In genomic region chr11:20387262-20388095, GRCh38 we compare ENCODE assay signal across 8 cellular contexts. TPM values are rescaled to one million over a fixed set of nuclear protein-coding genes. Genes with fewer than 3 reads are reported as not detected.
DNase-seq lines count a peak whose midpoint lies in the region; ATAC-seq and TF ChIP-seq lines count a peak whose summit lies in the region.

Gene PRMT3, plus strand, starts transcription at chr11:20387716. Its CDS starts 31 bp downstream, at chr11:20387747.

- no peak within 1 kb of the TSS for H3T11ph ChIP-seq in H9 (ENCODE audit: low read length)

- no peak within 1 kb of the TSS for H4K5ac ChIP-seq in H9 (ENCODE audit: insufficient read length, low read depth, low read length)

- no peak within 1 kb of the TSS for H2BK5ac ChIP-seq in H9 (ENCODE audit: insufficient read length, low read length)

- H3K36me3 Mint-ChIP-seq in H9 (ENCODE audit: insufficient read depth in 1 of 3, low read depth in 3 of 3) (peaks cover 4 to 16% (median 8%) of the 10 kb centered on the region in 3 experiments; a peak in 6 of 7 replicates), natural killer cell (no peaks in the 10 kb centered on the region)
- peaks cover 52% of the 10 kb centered on the region for H3K36me3 Mint-ChIP-seq in activated T-helper 2 cell treated with anti-CD3 and anti-CD28 coated beads, Interferon-gamma antibody, Interleukin-2, Interleukin-4, amounts not matched to agents 10 μg/mL and 5 μg/mL and 100 μg/mL, durations not matched to agents 14 hours and 24 hours and 36 hours (ENCODE audit: low read depth)

- peak within 1 kb of the TSS; percentile 27 for H2BK12ac ChIP-seq in H9 (ENCODE audit: insufficient read length, low read depth, low read length)

- H3K23me2 ChIP-seq in H9 (ENCODE audit: insufficient read length, low read depth, low read length, poor library complexity, severe bottlenecking): peaks cover 10% of the 10 kb centered on the region

- H2AFZ ChIP-seq in H9 (ENCODE audit: low read length) (peak within 1 kb of the TSS; percentile 11), Loucy (ENCODE audit: low read length) (peak within 1 kb of the TSS; percentile 86)

- peak within 1 kb of the TSS; percentile 88 for H3K4me3 ChIP-seq in Loucy (ENCODE audit: low read length, poor library complexity, severe bottlenecking)
- peak within 1 kb of the TSS; percentile 62 for H3K4me3 ChIP-seq in RWPE2 (ENCODE audit: severe bottlenecking)
- H3K4me3 ChIP-seq in fibroblast of mammary gland (ENCODE audit: control insufficient read depth, low read depth, low read length): peak within 1 kb of the TSS; percentile 92

- H4K20me1 ChIP-seq in H9 (ENCODE audit: control insufficient read depth, insufficient read depth, insufficient read length) (no peaks in the 10 kb centered on the region), Loucy (ENCODE audit: insufficient read depth, low read length, poor library complexity, severe bottlenecking) (no peaks in the 10 kb centered on the region)

- peak within 1 kb of the TSS; percentile 83 for H3K4me2 ChIP-seq in H9 (ENCODE audit: insufficient read depth, insufficient read length, low read length)
- H3K4me2 ChIP-seq in Loucy (ENCODE audit: low read depth, low read length, poor library complexity, severe bottlenecking): peak within 1 kb of the TSS; percentile 91

- no peaks in the 10 kb centered on the region for H3K27me3 ChIP-seq in H9 (ENCODE audit: insufficient read depth, low read length)
- H3K27me3 ChIP-seq in Loucy (ENCODE audit: insufficient read depth, low read length, poor library complexity, severe bottlenecking): no peaks in the 10 kb centered on the region
- H3K27me3 ChIP-seq in RWPE2 (ENCODE audit: insufficient read depth, poor library complexity, severe bottlenecking): no peaks in the 10 kb centered on the region

- peak within 1 kb of the TSS; percentile 98 for H3K18ac ChIP-seq in H9 (ENCODE audit: insufficient read length, low read depth, low read length)

- peak; percentile 78 for ATAC-seq in RWPE2 (ENCODE audit: low read depth)
- ATAC-seq in natural killer cell: peak; percentile 88 to 96 (median 90)

- H3K79me1 ChIP-seq in H9 (ENCODE audit: insufficient read depth, low read depth, low read length, poor library complexity, severe bottlenecking): no peaks in the 10 kb centered on the region

- H3K23ac ChIP-seq in H9 (ENCODE audit: insufficient read length, low read depth, low read length): no peak within 1 kb of the TSS

- H3K4me1 Mint-ChIP-seq in H9 (peaks cover 10 to 15% of the 10 kb centered on the region in 2 experiments), natural killer cell (peaks cover 20 to 23% of the 10 kb centered on the region in 2 donors)
- peaks cover 19% of the 10 kb centered on the region for H3K4me1 Mint-ChIP-seq in activated T-helper 2 cell treated with anti-CD3 and anti-CD28 coated beads, Interferon-gamma antibody, Interleukin-2, Interleukin-4, amounts not matched to agents 10 μg/mL and 5 μg/mL and 100 μg/mL, durations not matched to agents 14 hours and 24 hours and 36 hours (ENCODE audit: low read depth)

- H3K27ac Mint-ChIP-seq in H9 (peak within 1 kb of the TSS; percentile 99 to 100 (median 99)), natural killer cell (peak within 1 kb of the TSS; percentile 98 to 99)
- peak within 1 kb of the TSS; percentile 99 for H3K27ac Mint-ChIP-seq in activated T-helper 2 cell treated with anti-CD3 and anti-CD28 coated beads, Interferon-gamma antibody, Interleukin-2, Interleukin-4, amounts not matched to agents 10 μg/mL and 5 μg/mL and 100 μg/mL, durations not matched to agents 14 hours and 24 hours and 36 hours

- H3K9me2 ChIP-seq in Loucy (replicated peaks; ENCODE audit: low read depth, low read length): no peaks in the 10 kb centered on the region

- H4K91ac ChIP-seq in H9 (ENCODE audit: insufficient read length, low read depth, low read length): peak within 1 kb of the TSS; percentile 20

- no CpG with 5 or more reads among the region's 96 CpGs for WGBS in H9 (ENCODE audit: extremely low coverage, insufficient read length, low lambda C conversion rate)

- H3K9me3 Mint-ChIP-seq in H9 (no peaks in the 10 kb centered on the region), natural killer cell (no peaks in the 10 kb centered on the region)
- H3K9me3 Mint-ChIP-seq in activated T-helper 2 cell treated with anti-CD3 and anti-CD28 coated beads, Interferon-gamma antibody, Interleukin-2, Interleukin-4, amounts not matched to agents 10 μg/mL and 5 μg/mL and 100 μg/mL, durations not matched to agents 14 hours and 24 hours and 36 hours: no peaks in the 10 kb centered on the region

- DNase-seq in H9 (peak; percentile 96), RWPE2 (ENCODE audit: low spot score) (peak; percentile 92), fibroblast of mammary gland (ENCODE audit: low read depth) (peak; percentile 92), natural killer cell (peak; percentile 99)
- peak; percentile 97 for DNase-seq in activated T-helper 2 cell treated with anti-CD3 and anti-CD28 coated beads, Interferon-gamma antibody, Interleukin-2, Interleukin-4, amounts not matched to agents 10 μg/mL and 5 μg/mL and 100 μg/mL, durations not matched to agents 14 hours and 24 hours and 36 hours (ENCODE audit: low spot score)
- peak; percentile 95 to 98 (median 96) for DNase-seq in stimulated activated naive CD4-positive, alpha-beta T cell (lab: John Stamatoyannopoulos, UW)

- H3K9me3 ChIP-seq in ES-I3 (ENCODE audit: control insufficient read depth, insufficient read depth, low read length) (no peaks in the 10 kb centered on the region), H9 (ENCODE audit: control insufficient read depth, low read depth, low read length) (no peaks in the 10 kb centered on the region), Loucy (ENCODE audit: insufficient read depth, low read depth, low read length) (no peaks in the 10 kb centered on the region), RWPE2 (ENCODE audit: severe bottlenecking) (no peaks in the 10 kb centered on the region)

- TF ChIP-seq CTCF in H9 (conservative IDR thresholded peaks at IDR 0.05) (peak; percentile 98), Loucy (conservative IDR thresholded peaks at IDR 0.05; ENCODE audit: low read length) (peak; percentile 96), RWPE2 (IDR thresholded peaks at IDR 0.05; ENCODE audit: poor library complexity, severe bottlenecking) (peak; percentile 81), fibroblast of mammary gland (conservative IDR thresholded peaks at IDR 0.05; ENCODE audit: control insufficient read depth, insufficient read depth, low read depth, low read length) (no peak), natural killer cell (IDR thresholded peaks at IDR 0.05) (peak; percentile 94)

- H3K56ac ChIP-seq in H9 (ENCODE audit: insufficient read length, low read depth, low read length): no peak within 1 kb of the TSS

- H3K27ac ChIP-seq in H9 (ENCODE audit: insufficient read length, low read depth, low read length): no peak within 1 kb of the TSS
- H3K27ac ChIP-seq in RWPE2 (ENCODE audit: poor library complexity, severe bottlenecking): peak within 1 kb of the TSS; percentile 64

- H3K9ac ChIP-seq in ES-I3 (ENCODE audit: low read depth, low read length): peak within 1 kb of the TSS; percentile 91
- peak within 1 kb of the TSS; percentile 92 for H3K9ac ChIP-seq in H9 (ENCODE audit: extremely low read depth, insufficient read length, low read length)
- H3K9ac ChIP-seq in Loucy (ENCODE audit: low read depth, low read length, poor library complexity, severe bottlenecking): peak within 1 kb of the TSS; percentile 87

- H2AK5ac ChIP-seq in H9 (ENCODE audit: insufficient read length, low read length): no peak within 1 kb of the TSS

- no peaks in the 10 kb centered on the region for H3F3A ChIP-seq in Loucy (ENCODE audit: low read depth)

- no peak within 1 kb of the TSS for H2BK15ac ChIP-seq in H9 (ENCODE audit: low read depth, low read length)

- H3K79me2 ChIP-seq in H9 (ENCODE audit: insufficient read depth, low read length) (no peaks in the 10 kb centered on the region; the same call in 1 of the 2 replicates), Loucy (ENCODE audit: insufficient read depth, low read length) (peaks cover 21% of the 10 kb centered on the region)

- intact Hi-C loops in activated T-helper 2 cell treated with anti-CD3 and anti-CD28 coated beads, Interferon-gamma antibody, Interleukin-2, Interleukin-4, amounts not matched to agents 10 μg/mL and 5 μg/mL and 100 μg/mL, durations not matched to agents 14 hours and 24 hours and 36 hours (cut with micrococcal nuclease): loop anchor here (1.0 to 5.0 kb wide), 4 partner anchors 20 to 220 kb away; partner anchors contain the start of gene HTATIP2
- intact Hi-C loops in natural killer cell (cut with micrococcal nuclease): loop anchor here (1.0 kb wide), 1 partner anchor 24 kb away; the partner anchor contains the start of gene HTATIP2

- H3K27me3 Mint-ChIP-seq in H9 (ENCODE audit: low read depth): no peaks in the 10 kb centered on the region
- H3K27me3 Mint-ChIP-seq in activated T-helper 2 cell treated with anti-CD3 and anti-CD28 coated beads, Interferon-gamma antibody, Interleukin-2, Interleukin-4, amounts not matched to agents 10 μg/mL and 5 μg/mL and 100 μg/mL, durations not matched to agents 14 hours and 24 hours and 36 hours (ENCODE audit: low read depth): no peaks in the 10 kb centered on the region
- no peaks in the 10 kb centered on the region for H3K27me3 Mint-ChIP-seq in natural killer cell (ENCODE audit: low read depth in 2 of 2)

- peak within 1 kb of the TSS; percentile 94 for H3K14ac ChIP-seq in H9 (ENCODE audit: insufficient read depth, low read length)

- H4K8ac ChIP-seq in H9 (replicated peaks; ENCODE audit: insufficient read length, low read depth, low read length): no peak within 1 kb of the TSS

- H3K36me3 ChIP-seq in ES-I3 (ENCODE audit: insufficient read depth, low read length): no peaks in the 10 kb centered on the region
- H3K36me3 ChIP-seq in Loucy (ENCODE audit: insufficient read depth, low read length): no peaks in the 10 kb centered on the region
- H3K36me3 ChIP-seq in RWPE2 (ENCODE audit: low read depth): peaks cover 22% of the 10 kb centered on the region

- no peak within 1 kb of the TSS for H2BK120ac ChIP-seq in H9 (ENCODE audit: low read depth, low read length, poor library complexity, severe bottlenecking)

- no peak within 1 kb of the TSS for H3K4ac ChIP-seq in H9 (ENCODE audit: low read depth, low read length)

- H3K4me1 ChIP-seq in ES-I3 (ENCODE audit: insufficient read depth, low read length) (peaks cover 8% of the 10 kb centered on the region; the same call in 1 of the 2 replicates), H9 (ENCODE audit: insufficient read depth, low read length) (no peaks in the 10 kb centered on the region; the same call in 1 of the 2 replicates), Loucy (ENCODE audit: insufficient read depth, low read length, poor library complexity, severe bottlenecking) (peaks cover 12% of the 10 kb centered on the region), RWPE2 (ENCODE audit: insufficient read depth, poor library complexity, severe bottlenecking) (peaks cover 4% of the 10 kb centered on the region)

- no peak within 1 kb of the TSS for H2BK20ac ChIP-seq in H9 (ENCODE audit: low read depth, low read length, poor library complexity, severe bottlenecking)

- H3K4me3 Mint-ChIP-seq in H9 (peak within 1 kb of the TSS; percentile 97), natural killer cell (peak within 1 kb of the TSS; percentile 98)
- peak within 1 kb of the TSS; percentile 90 for H3K4me3 Mint-ChIP-seq in activated T-helper 2 cell treated with anti-CD3 and anti-CD28 coated beads, Interferon-gamma antibody, Interleukin-2, Interleukin-4, amounts not matched to agents 10 μg/mL and 5 μg/mL and 100 μg/mL, durations not matched to agents 14 hours and 24 hours and 36 hours (ENCODE audit: low read depth)

RNA-seq across cellular contexts. Expression of gene PRMT3, which starts in this region (rescaled TPM):
- total RNA-seq in H9 (2021) (22.0 and 22.6 TPM in 2 replicates), natural killer cell (10 to 100 TPM; 10.4 to 12.4 (median 12.1) TPM)
- total RNA-seq in activated T-helper 2 cell treated with anti-CD3 and anti-CD28 coated beads, Interferon-gamma antibody, Interleukin-2, Interleukin-4, amounts not matched to agents 10 μg/mL and 5 μg/mL and 100 μg/mL, durations not matched to agents 14 hours and 24 hours and 36 hours: 38.3 and 39.2 TPM in 2 replicates
